ENCODE assay signal across 1 cellular context in the genomic region with DNA sequence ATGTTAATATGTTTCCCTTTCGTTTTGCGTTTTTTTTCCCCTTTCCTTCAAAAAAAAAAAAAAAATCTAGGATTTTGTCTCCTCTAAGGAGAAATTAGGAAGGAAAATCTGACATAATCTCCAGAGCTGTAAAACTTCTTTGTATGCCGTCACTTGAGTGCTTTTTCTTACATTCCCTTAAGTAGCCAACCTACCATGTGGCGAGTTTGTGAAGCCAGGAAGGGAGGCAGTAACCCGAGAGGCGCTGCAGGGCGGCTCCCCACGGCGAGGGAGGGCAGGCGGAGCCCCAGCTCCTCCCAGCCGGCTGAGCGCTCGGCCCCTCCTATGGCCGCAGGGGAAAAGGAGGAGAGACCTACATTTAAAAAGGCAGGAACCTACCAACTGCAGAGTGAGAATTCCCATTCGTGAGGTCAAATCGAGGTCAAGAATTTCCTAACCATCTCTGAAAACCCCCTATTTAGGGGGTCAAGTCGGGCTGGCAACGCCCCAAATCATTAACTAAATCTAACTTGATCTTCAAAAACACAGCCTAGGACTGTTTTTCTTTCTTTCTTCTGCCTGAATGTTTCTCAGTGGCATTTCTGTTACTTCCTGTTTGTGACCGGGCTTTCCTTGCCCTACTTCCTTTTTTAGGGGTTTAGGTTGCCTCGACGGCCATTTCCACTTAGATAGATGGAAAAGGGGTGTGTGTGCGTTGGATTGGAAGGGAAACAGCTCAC.
TF ChIP-seq lines count a peak whose summit lies in the region.

No MANE protein-coding gene starts in this region.

TF ChIP-seq in HepG2, 621 proteins besides CTCF, POLR2A, EP300 and RAD21 (continued from another document and continues in another):
- TF ChIP-seq, protein P1, sequence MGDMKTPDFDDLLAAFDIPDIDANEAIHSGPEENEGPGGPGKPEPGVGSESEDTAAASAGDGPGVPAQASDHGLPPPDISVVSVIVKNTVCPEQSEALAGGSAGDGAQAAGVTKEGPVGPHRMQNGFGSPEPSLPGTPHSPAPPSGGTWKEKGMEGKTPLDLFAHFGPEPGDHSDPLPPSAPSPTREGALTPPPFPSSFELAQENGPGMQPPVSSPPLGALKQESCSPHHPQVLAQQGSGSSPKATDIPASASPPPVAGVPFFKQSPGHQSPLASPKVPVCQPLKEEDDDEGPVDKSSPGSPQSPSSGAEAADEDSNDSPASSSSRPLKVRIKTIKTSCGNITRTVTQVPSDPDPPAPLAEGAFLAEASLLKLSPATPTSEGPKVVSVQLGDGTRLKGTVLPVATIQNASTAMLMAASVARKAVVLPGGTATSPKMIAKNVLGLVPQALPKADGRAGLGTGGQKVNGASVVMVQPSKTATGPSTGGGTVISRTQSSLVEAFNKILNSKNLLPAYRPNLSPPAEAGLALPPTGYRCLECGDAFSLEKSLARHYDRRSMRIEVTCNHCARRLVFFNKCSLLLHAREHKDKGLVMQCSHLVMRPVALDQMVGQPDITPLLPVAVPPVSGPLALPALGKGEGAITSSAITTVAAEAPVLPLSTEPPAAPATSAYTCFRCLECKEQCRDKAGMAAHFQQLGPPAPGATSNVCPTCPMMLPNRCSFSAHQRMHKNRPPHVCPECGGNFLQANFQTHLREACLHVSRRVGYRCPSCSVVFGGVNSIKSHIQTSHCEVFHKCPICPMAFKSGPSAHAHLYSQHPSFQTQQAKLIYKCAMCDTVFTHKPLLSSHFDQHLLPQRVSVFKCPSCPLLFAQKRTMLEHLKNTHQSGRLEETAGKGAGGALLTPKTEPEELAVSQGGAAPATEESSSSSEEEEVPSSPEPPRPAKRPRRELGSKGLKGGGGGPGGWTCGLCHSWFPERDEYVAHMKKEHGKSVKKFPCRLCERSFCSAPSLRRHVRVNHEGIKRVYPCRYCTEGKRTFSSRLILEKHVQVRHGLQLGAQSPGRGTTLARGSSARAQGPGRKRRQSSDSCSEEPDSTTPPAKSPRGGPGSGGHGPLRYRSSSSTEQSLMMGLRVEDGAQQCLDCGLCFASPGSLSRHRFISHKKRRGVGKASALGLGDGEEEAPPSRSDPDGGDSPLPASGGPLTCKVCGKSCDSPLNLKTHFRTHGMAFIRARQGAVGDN (CRISPR knock-in tag; IDR thresholded peaks at IDR 0.05), result peak; percentile 80
- TF ChIP-seq MTA1 (CRISPR knock-in tag; IDR thresholded peaks at IDR 0.05; ENCODE audit: borderline replicate concordance) (no peak), FOXA3 (CRISPR knock-in tag; IDR thresholded peaks at IDR 0.05) (no peak), ZNF484 (CRISPR knock-in tag; IDR thresholded peaks at IDR 0.05; ENCODE audit: borderline replicate concordance, low read depth) (no peak), NR2F6 (IDR thresholded peaks at IDR 0.05) (peak; percentile 12; the same call in 1 of the 2 replicates), NR2F6 (CRISPR knock-in tag; IDR thresholded peaks at IDR 0.05) (peak; percentile 61), ZNF558 (CRISPR knock-in tag; IDR thresholded peaks at IDR 0.05; ENCODE audit: borderline replicate concordance) (no peak), ZMYM4 (CRISPR knock-in tag; IDR thresholded peaks at IDR 0.05) (peak; percentile 34; the same call in 1 of the 2 replicates), SOX13 (IDR thresholded peaks at IDR 0.05) (no peak), SOX13 (CRISPR knock-in tag; conservative IDR thresholded peaks at IDR 0.05 in 1 of 2, IDR thresholded peaks at IDR 0.05 in 1 of 2) (0 out of 4 replicates have a peak, but pooled peaks of 1 of the 2 experiments have one; percentile 18), SMARCE1 (IDR thresholded peaks at IDR 0.05; ENCODE audit: borderline replicate concordance) (no peak), SP4 (CRISPR knock-in tag; IDR thresholded peaks at IDR 0.05) (0 out of 2 replicates have a peak, but pooled peaks have one; percentile 20), SSRP1 (CRISPR knock-in tag; IDR thresholded peaks at IDR 0.05) (no peak), GABPA (IDR thresholded peaks at IDR 0.05; ENCODE audit: low read depth, low read length) (no peak), GABPA (CRISPR knock-in tag; IDR thresholded peaks at IDR 0.05; ENCODE audit: low read depth) (peak; percentile 61), ZMAT3 (CRISPR knock-in tag; conservative IDR thresholded peaks at IDR 0.05) (no peak), ARNT2 (CRISPR knock-in tag; IDR thresholded peaks at IDR 0.05; ENCODE audit: low read depth) (no peak), ZNF160 (CRISPR knock-in tag; IDR thresholded peaks at IDR 0.05) (peak; percentile 32; the same call in 1 of the 2 replicates), KDM2A (CRISPR knock-in tag; IDR thresholded peaks at IDR 0.05; ENCODE audit: borderline replicate concordance, low read depth) (peak; percentile 36; the same call in 1 of the 2 replicates), ZNF264 (CRISPR knock-in tag; IDR thresholded peaks at IDR 0.05) (no peak), KLF13 (CRISPR knock-in tag; IDR thresholded peaks at IDR 0.05) (no peak), ISL2 (CRISPR knock-in tag; IDR thresholded peaks at IDR 0.05) (peak; percentile 33; the same call in 1 of the 2 replicates), ZNF510 (CRISPR knock-in tag; IDR thresholded peaks at IDR 0.05; ENCODE audit: low read depth) (no peak), ZNF788 (CRISPR knock-in tag; IDR thresholded peaks at IDR 0.05; ENCODE audit: borderline replicate concordance) (no peak), PHF8 (CRISPR knock-in tag; IDR thresholded peaks at IDR 0.05) (peak; percentile 31; the same call in 1 of the 2 replicates), ZNF556 (CRISPR knock-in tag; IDR thresholded peaks at IDR 0.05; ENCODE audit: borderline replicate concordance) (no peak), GATAD1 (CRISPR knock-in tag; IDR thresholded peaks at IDR 0.05) (peak; percentile 31; the same call in 1 of the 2 replicates), NFE2 (CRISPR knock-in tag; IDR thresholded peaks at IDR 0.05) (no peak), YEATS4 (CRISPR knock-in tag; IDR thresholded peaks at IDR 0.05; ENCODE audit: borderline replicate concordance) (peak; percentile 29; the same call in 1 of the 2 replicates), ARID5B (CRISPR knock-in tag; IDR thresholded peaks at IDR 0.05) (0 out of 2 replicates have a peak, but pooled peaks have one; percentile 18), KAT8 (CRISPR knock-in tag; IDR thresholded peaks at IDR 0.05) (0 out of 2 replicates have a peak, but pooled peaks have one; percentile 19), ZNF703 (CRISPR knock-in tag; IDR thresholded peaks at IDR 0.05; ENCODE audit: borderline replicate concordance) (no peak), ZFP91 (CRISPR knock-in tag; IDR thresholded peaks at IDR 0.05; ENCODE audit: borderline replicate concordance) (peak; percentile 85)
- TF ChIP-seq, protein P2, sequence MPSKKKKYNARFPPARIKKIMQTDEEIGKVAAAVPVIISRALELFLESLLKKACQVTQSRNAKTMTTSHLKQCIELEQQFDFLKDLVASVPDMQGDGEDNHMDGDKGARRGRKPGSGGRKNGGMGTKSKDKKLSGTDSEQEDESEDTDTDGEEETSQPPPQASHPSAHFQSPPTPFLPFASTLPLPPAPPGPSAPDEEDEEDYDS (CRISPR knock-in tag; IDR thresholded peaks at IDR 0.05), result 0 out of 2 replicates have a peak, but pooled peaks have one; percentile 17
- TF ChIP-seq, protein P3, sequence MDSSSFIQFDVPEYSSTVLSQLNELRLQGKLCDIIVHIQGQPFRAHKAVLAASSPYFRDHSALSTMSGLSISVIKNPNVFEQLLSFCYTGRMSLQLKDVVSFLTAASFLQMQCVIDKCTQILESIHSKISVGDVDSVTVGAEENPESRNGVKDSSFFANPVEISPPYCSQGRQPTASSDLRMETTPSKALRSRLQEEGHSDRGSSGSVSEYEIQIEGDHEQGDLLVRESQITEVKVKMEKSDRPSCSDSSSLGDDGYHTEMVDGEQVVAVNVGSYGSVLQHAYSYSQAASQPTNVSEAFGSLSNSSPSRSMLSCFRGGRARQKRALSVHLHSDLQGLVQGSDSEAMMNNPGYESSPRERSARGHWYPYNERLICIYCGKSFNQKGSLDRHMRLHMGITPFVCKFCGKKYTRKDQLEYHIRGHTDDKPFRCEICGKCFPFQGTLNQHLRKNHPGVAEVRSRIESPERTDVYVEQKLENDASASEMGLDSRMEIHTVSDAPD (CRISPR knock-in tag; IDR thresholded peaks at IDR 0.05), result no peak
- TF ChIP-seq, protein P4, sequence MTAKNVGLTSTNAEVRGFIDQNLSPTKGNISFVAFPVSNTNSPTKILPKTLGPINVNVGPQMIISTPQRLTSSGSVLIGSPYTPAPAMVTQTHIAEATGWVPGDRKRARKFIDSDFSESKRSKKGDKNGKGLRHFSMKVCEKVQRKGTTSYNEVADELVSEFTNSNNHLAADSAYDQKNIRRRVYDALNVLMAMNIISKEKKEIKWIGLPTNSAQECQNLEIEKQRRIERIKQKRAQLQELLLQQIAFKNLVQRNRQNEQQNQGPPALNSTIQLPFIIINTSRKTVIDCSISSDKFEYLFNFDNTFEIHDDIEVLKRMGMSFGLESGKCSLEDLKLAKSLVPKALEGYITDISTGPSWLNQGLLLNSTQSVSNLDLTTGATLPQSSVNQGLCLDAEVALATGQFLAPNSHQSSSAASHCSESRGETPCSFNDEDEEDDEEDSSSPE (CRISPR knock-in tag; IDR thresholded peaks at IDR 0.05), result 0 out of 2 replicates have a peak, but pooled peaks have one; percentile 32
- TF ChIP-seq, protein P5, sequence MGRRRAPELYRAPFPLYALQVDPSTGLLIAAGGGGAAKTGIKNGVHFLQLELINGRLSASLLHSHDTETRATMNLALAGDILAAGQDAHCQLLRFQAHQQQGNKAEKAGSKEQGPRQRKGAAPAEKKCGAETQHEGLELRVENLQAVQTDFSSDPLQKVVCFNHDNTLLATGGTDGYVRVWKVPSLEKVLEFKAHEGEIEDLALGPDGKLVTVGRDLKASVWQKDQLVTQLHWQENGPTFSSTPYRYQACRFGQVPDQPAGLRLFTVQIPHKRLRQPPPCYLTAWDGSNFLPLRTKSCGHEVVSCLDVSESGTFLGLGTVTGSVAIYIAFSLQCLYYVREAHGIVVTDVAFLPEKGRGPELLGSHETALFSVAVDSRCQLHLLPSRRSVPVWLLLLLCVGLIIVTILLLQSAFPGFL (CRISPR knock-in tag; IDR thresholded peaks at IDR 0.05), result no peak
